ENCODE assay signal across 1 cellular context in genomic region chr22:21641795-21642583, GRCh38.
TF ChIP-seq lines count a peak whose summit lies in the region.

A gene with protein sequence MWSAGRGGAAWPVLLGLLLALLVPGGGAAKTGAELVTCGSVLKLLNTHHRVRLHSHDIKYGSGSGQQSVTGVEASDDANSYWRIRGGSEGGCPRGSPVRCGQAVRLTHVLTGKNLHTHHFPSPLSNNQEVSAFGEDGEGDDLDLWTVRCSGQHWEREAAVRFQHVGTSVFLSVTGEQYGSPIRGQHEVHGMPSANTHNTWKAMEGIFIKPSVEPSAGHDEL (plus strand): TSS chr22:21642302. CDS start chr22:21642337, 35 bp downstream.

TF ChIP-seq in HEK293, 187 proteins besides CTCF, POLR2A, EP300 and RAD21 (continued from another document and continues in another):
- 0 out of 2 replicates have a peak, but pooled peaks have one; percentile 18 for TF ChIP-seq ZSCAN5A (tag by site-specific recombination; IDR thresholded peaks at IDR 0.05)
- no peak for TF ChIP-seq HOXC10 (CRISPR knock-in tag; IDR thresholded peaks at IDR 0.05)
- no peak for TF ChIP-seq ZNF146 (tag by site-specific recombination; IDR thresholded peaks at IDR 0.05)
- TF ChIP-seq, protein P1, sequence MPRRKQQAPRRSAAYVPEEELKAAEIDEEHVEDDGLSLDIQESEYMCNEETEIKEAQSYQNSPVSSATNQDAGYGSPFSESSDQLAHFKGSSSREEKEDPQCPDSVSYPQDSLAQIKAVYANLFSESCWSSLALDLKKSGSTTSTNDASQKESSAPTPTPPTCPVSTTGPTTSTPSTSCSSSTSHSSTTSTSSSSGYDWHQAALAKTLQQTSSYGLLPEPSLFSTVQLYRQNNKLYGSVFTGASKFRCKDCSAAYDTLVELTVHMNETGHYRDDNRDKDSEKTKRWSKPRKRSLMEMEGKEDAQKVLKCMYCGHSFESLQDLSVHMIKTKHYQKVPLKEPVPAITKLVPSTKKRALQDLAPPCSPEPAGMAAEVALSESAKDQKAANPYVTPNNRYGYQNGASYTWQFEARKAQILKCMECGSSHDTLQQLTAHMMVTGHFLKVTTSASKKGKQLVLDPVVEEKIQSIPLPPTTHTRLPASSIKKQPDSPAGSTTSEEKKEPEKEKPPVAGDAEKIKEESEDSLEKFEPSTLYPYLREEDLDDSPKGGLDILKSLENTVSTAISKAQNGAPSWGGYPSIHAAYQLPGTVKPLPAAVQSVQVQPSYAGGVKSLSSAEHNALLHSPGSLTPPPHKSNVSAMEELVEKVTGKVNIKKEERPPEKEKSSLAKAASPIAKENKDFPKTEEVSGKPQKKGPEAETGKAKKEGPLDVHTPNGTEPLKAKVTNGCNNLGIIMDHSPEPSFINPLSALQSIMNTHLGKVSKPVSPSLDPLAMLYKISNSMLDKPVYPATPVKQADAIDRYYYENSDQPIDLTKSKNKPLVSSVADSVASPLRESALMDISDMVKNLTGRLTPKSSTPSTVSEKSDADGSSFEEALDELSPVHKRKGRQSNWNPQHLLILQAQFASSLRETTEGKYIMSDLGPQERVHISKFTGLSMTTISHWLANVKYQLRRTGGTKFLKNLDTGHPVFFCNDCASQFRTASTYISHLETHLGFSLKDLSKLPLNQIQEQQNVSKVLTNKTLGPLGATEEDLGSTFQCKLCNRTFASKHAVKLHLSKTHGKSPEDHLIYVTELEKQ (tag by site-specific recombination; IDR thresholded peaks at IDR 0.05; ENCODE audit: borderline replicate concordance): peak; percentile 42
- TF ChIP-seq ZSCAN30 (tag by site-specific recombination; IDR thresholded peaks at IDR 0.05): peak; percentile 37; the same call in 1 of the 2 replicates
- TF ChIP-seq ZNF707 (tag by site-specific recombination; IDR thresholded peaks at IDR 0.05): no peak
- TF ChIP-seq ZBTB26 (tag by site-specific recombination; optimal IDR thresholded peaks at IDR 0.05): peak; percentile 76
- TF ChIP-seq KLF9 (tag by site-specific recombination; IDR thresholded peaks at IDR 0.05; ENCODE audit: low read depth): peak; percentile 18
- TF ChIP-seq ZBTB48 (tag by site-specific recombination; IDR thresholded peaks at IDR 0.05): peak; percentile 75
- TF ChIP-seq ZNF518A (tag by site-specific recombination; conservative IDR thresholded peaks at IDR 0.05; ENCODE audit: low read depth): no peak
- no peak for TF ChIP-seq ZBTB1 (tag by site-specific recombination; IDR thresholded peaks at IDR 0.05)
- TF ChIP-seq KLF16 (tag by site-specific recombination; IDR thresholded peaks at IDR 0.05): peak; percentile 47; the same call in 1 of the 2 replicates
- TF ChIP-seq KLF1 (tag by site-specific recombination; IDR thresholded peaks at IDR 0.05): no peak
- no peak for TF ChIP-seq IKZF3 (tag by site-specific recombination; IDR thresholded peaks at IDR 0.05)
- no peak; the same call in 1 of the 2 replicates for TF ChIP-seq ZNF501 (tag by site-specific recombination; IDR thresholded peaks at IDR 0.05)
- TF ChIP-seq, protein P2, sequence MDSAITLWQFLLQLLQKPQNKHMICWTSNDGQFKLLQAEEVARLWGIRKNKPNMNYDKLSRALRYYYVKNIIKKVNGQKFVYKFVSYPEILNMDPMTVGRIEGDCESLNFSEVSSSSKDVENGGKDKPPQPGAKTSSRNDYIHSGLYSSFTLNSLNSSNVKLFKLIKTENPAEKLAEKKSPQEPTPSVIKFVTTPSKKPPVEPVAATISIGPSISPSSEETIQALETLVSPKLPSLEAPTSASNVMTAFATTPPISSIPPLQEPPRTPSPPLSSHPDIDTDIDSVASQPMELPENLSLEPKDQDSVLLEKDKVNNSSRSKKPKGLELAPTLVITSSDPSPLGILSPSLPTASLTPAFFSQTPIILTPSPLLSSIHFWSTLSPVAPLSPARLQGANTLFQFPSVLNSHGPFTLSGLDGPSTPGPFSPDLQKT (IDR thresholded peaks at IDR 0.05; ENCODE audit: borderline replicate concordance, low read depth, low read length): no peak
- TF ChIP-seq ZNF121 (tag by site-specific recombination; IDR thresholded peaks at IDR 0.05): no peak
- TF ChIP-seq HOXD13 (CRISPR knock-in tag; IDR thresholded peaks at IDR 0.05; ENCODE audit: borderline replicate concordance): no peak
- no peak for TF ChIP-seq ZNF404 (tag by site-specific recombination; IDR thresholded peaks at IDR 0.05)
- TF ChIP-seq PRDM2 (tag by site-specific recombination; IDR thresholded peaks at IDR 0.05; ENCODE audit: borderline replicate concordance): no peak
- TF ChIP-seq KLF7 (tag by site-specific recombination; IDR thresholded peaks at IDR 0.05; ENCODE audit: borderline replicate concordance): no peak
- TF ChIP-seq KLF10 (tag by site-specific recombination; IDR thresholded peaks at IDR 0.05): peak; percentile 25; the same call in 1 of the 2 replicates
- peak; percentile 15; the same call in 1 of the 2 replicates for TF ChIP-seq ZFP69B (tag by site-specific recombination; IDR thresholded peaks at IDR 0.05)
- TF ChIP-seq OSR2 (tag by site-specific recombination; IDR thresholded peaks at IDR 0.05): 0 out of 2 replicates have a peak, but pooled peaks have one; percentile 20
- peak; percentile 51 for TF ChIP-seq ZNF335 (tag by site-specific recombination; conservative IDR thresholded peaks at IDR 0.05)
- TF ChIP-seq EGR2 (tag by site-specific recombination; IDR thresholded peaks at IDR 0.05; ENCODE audit: low read depth): no peak
- peak; percentile 52; the same call in 1 of the 2 replicates for TF ChIP-seq BCL11A (tag by site-specific recombination; IDR thresholded peaks at IDR 0.05; ENCODE audit: low read depth)
- peak; percentile 99 for TF ChIP-seq SP2 (tag by site-specific recombination; IDR thresholded peaks at IDR 0.05)
- TF ChIP-seq, protein P3, sequence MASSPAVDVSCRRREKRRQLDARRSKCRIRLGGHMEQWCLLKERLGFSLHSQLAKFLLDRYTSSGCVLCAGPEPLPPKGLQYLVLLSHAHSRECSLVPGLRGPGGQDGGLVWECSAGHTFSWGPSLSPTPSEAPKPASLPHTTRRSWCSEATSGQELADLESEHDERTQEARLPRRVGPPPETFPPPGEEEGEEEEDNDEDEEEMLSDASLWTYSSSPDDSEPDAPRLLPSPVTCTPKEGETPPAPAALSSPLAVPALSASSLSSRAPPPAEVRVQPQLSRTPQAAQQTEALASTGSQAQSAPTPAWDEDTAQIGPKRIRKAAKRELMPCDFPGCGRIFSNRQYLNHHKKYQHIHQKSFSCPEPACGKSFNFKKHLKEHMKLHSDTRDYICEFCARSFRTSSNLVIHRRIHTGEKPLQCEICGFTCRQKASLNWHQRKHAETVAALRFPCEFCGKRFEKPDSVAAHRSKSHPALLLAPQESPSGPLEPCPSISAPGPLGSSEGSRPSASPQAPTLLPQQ (tag by site-specific recombination; IDR thresholded peaks at IDR 0.05): peak; percentile 31; the same call in 1 of the 2 replicates
- TF ChIP-seq ZNF629 (tag by site-specific recombination; IDR thresholded peaks at IDR 0.05): 0 out of 2 replicates have a peak, but pooled peaks have one; percentile 5
- no peak for TF ChIP-seq ZNF223 (tag by site-specific recombination; IDR thresholded peaks at IDR 0.05)
- no peak; the same call in 1 of the 2 replicates for TF ChIP-seq ZBTB6 (tag by site-specific recombination; IDR thresholded peaks at IDR 0.05)
- TF ChIP-seq GLI4 (tag by site-specific recombination; IDR thresholded peaks at IDR 0.05): no peak
- peak; percentile 52; the same call in 1 of the 2 replicates for TF ChIP-seq ZBTB7A (tag by site-specific recombination; IDR thresholded peaks at IDR 0.05; ENCODE audit: low read depth)
- TF ChIP-seq ZNF23 (tag by site-specific recombination; IDR thresholded peaks at IDR 0.05; ENCODE audit: borderline replicate concordance): no peak
- TF ChIP-seq ZNF624 (tag by site-specific recombination; IDR thresholded peaks at IDR 0.05): no peak
